Comparison of ENCODE assay signal across 19 cellular contexts in the genomic region with DNA sequence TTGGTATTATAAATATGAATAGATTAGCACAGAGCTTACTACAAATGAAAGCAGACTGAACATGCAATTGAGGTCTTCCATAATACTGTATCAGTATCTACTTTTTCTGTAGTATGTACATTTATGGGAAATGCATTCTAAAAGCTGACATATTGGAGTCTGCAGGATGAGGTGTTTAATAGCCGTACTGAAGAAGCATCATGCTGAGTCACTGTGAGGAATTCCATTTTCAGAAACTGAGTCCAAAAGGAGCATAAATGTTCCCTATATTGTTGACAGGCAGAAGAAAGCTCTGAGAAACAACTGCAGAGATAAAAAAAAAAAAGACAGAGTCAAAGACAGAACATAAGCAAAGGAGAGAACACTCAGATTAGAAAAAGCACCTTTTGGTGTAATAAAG.
"Had no signal": no experiment of that assay in that cellular context is flagged by ENCODE, and none has a peak within 500 bp of the region (broad histone marks: within the 10 kb centered on the region; RNA-seq: fewer than 3 reads in every experiment).

No MANE protein-coding gene starts in this region.

- H3K4me3 Mint-ChIP-seq: activated naive CD4-positive, alpha-beta T cell treated with anti-CD3 and anti-CD28 coated beads for 36 hours; activated T-helper 17 cell treated with anti-CD3 and anti-CD28 coated beads, Interleukin-2, amount 50 U/mL, for 72 hours; natural killer cell treated with Interleukin-12 subunit alpha and Interleukin-12 subunit beta and Interleukin-15 and Interleukin-18, amount 100 ng/mL, for 72 hours; T-helper 17 cell; type B pancreatic cell had no signal

- H3K27ac ChIP-seq: body of pancreas, heart right ventricle, left ventricle myocardium inferior, prostate gland, right lobe of liver had no signal

- H3K9me3 ChIP-seq: body of pancreas, prostate gland, right lobe of liver had no signal

- H3K27ac Mint-ChIP-seq: activated naive CD4-positive, alpha-beta T cell treated with anti-CD3 and anti-CD28 coated beads for 36 hours; activated T-helper 17 cell treated with anti-CD3 and anti-CD28 coated beads, Interleukin-2, amount 50 U/mL, for 72 hours; natural killer cell treated with Interleukin-12 subunit alpha and Interleukin-12 subunit beta and Interleukin-15 and Interleukin-18, amount 100 ng/mL, for 72 hours; T-helper 17 cell; type B pancreatic cell had no signal

- H3K27me3 ChIP-seq: body of pancreas, heart right ventricle, right lobe of liver had no signal

- H3K36me3 ChIP-seq: heart right ventricle, left ventricle myocardium inferior, prostate gland, right lobe of liver had no signal

- H3K36me3 Mint-ChIP-seq: natural killer cell treated with Interleukin-12 subunit alpha and Interleukin-12 subunit beta and Interleukin-15 and Interleukin-18, amount 100 ng/mL, for 72 hours; type B pancreatic cell had no signal

- ATAC-seq: activated T-helper 17 cell treated with anti-CD3 and anti-CD28 coated beads, Interleukin-2, amount 50 U/mL, for 72 hours; body of pancreas; heart right ventricle; natural killer cell treated with Interleukin-12 subunit alpha and Interleukin-12 subunit beta and Interleukin-15 and Interleukin-18, amount 100 ng/mL, for 72 hours; right lobe of liver; T-helper 17 cell had no signal

- H3K4me1 ChIP-seq: body of pancreas, heart right ventricle, prostate gland, right lobe of liver had no signal

- DNase-seq: activated CD4-positive, alpha-beta T cell treated with anti-CD3 and anti-CD28 coated beads, Interleukin-2, amount 50 U/mL, for 1 hour; activated CD4-positive, CD25-positive, alpha-beta regulatory T cell; activated naive CD4-positive, alpha-beta T cell treated with anti-CD3 and anti-CD28 coated beads for 36 hours; activated T-cell treated with anti-CD3 and anti-CD28 coated beads for 4 hours; body of pancreas; dermis blood vessel endothelial cell; erythroblast; heart right ventricle; left ventricle myocardium inferior; mesenchymal stem cell; occipital lobe; right lobe of liver; stimulated activated CD4-positive, alpha-beta T cell treated with anti-CD3 and anti-CD28 coated beads, Interleukin-12 subunit alpha, Interleukin-12 subunit beta, amount 100 ng/mL, for 4 hours; stimulated activated naive CD4-positive, alpha-beta T cell; T-helper 17 cell had no signal

- H3K4me1 Mint-ChIP-seq: activated T-helper 17 cell treated with anti-CD3 and anti-CD28 coated beads, Interleukin-2, amount 50 U/mL, for 72 hours; T-helper 17 cell had no signal

- H3K9me3 Mint-ChIP-seq: type B pancreatic cell had no signal

- H3K4me3 ChIP-seq: body of pancreas, heart right ventricle, left ventricle myocardium inferior, prostate gland, right lobe of liver had no signal

- H3K27me3 Mint-ChIP-seq: activated T-helper 17 cell treated with anti-CD3 and anti-CD28 coated beads, Interleukin-2, amount 50 U/mL, for 72 hours; natural killer cell treated with Interleukin-12 subunit alpha and Interleukin-12 subunit beta and Interleukin-15 and Interleukin-18, amount 100 ng/mL, for 72 hours; T-helper 17 cell; type B pancreatic cell had no signal
